In genomic region chr4:105543881-105544280, GRCh38 we compare ENCODE assay signal across 31 cellular contexts. TPM values are rescaled to one million over a fixed set of nuclear protein-coding genes. Genes with fewer than 3 reads are reported as not detected.
"Had no signal": no experiment of that assay in that cellular context is flagged by ENCODE, and none has a peak within 500 bp of the region (broad histone marks: within the 10 kb centered on the region; RNA-seq: fewer than 3 reads in every experiment).

No MANE protein-coding gene starts in this region.

- H3K36me3 ChIP-seq: ascending aorta, cardiac muscle cell, heart right ventricle, left ventricle myocardium inferior, right lobe of liver had no signal

- H3K27ac ChIP-seq: ascending aorta, cardiac muscle cell, coronary artery, heart right ventricle, left ventricle myocardium inferior, right lobe of liver, testis had no signal

- ATAC-seq: natural killer cell treated with Interleukin-12 subunit alpha and Interleukin-12 subunit beta and Interleukin-15 and Interleukin-18, amount 100 ng/mL, for 72 hours; right lobe of liver; stimulated activated naive CD8-positive, alpha-beta T cell treated with anti-CD3 and anti-CD28 coated beads, Interleukin-15, Interleukin-2, amounts not matched to agents 100 U/mL and 50 U/mL, for 24 hours; T-cell had no signal

- H3K9me3 ChIP-seq: ascending aorta, left ventricle myocardium inferior, right lobe of liver, testis had no signal

- H3K4me3 ChIP-seq: ascending aorta, cardiac muscle cell, coronary artery, dorsolateral prefrontal cortex, heart right ventricle, left ventricle myocardium inferior, lung, right lobe of liver, testis had no signal

- H3K4me1 ChIP-seq: ascending aorta, left ventricle myocardium inferior, right lobe of liver, testis had no signal

- DNase-seq: activated CD4-positive, alpha-beta T cell treated with anti-CD3 and anti-CD28 coated beads for 4 hours; activated CD4-positive, alpha-beta T cell treated with anti-CD3 and anti-CD28 coated beads, Interleukin-2, amount 50 U/mL, for 48 hours; activated CD4-positive, CD25-positive, alpha-beta regulatory T cell; activated CD8-positive, alpha-beta memory T cell treated with anti-CD3 and anti-CD28 coated beads, Interleukin-2, amount 50 U/mL, for 48 hours; activated gamma-delta T cell; activated naive CD4-positive, alpha-beta T cell treated with anti-CD3 and anti-CD28 coated beads, Interleukin-2, amount 10 ng/mL, durations not matched to agents 7 days and 5 days; activated naive CD8-positive, alpha-beta T cell treated with anti-CD3 and anti-CD28 coated beads, Interleukin-2, amount 10 ng/mL, durations not matched to agents 7 days and 5 days; activated T-cell treated with anti-CD3 and anti-CD28 coated beads, Interleukin-2, amount 50 U/mL, for 24 hours; cerebellar nuclear complex; dorsolateral prefrontal cortex; effector memory CD4-positive, alpha-beta T cell; heart right ventricle; left ventricle myocardium inferior; mesendoderm; right lobe of liver; stimulated activated CD4-positive, alpha-beta T cell treated with anti-CD3 and anti-CD28 coated beads, Interleukin-12 subunit alpha, Interleukin-12 subunit beta, amount 100 ng/mL, for 4 hours; stimulated activated CD4-positive, alpha-beta T cell treated with anti-CD3 and anti-CD28 coated beads, Interleukin-4, amount 100 ng/mL, for 1 hour; stimulated activated naive CD8-positive, alpha-beta T cell treated with anti-CD3 and anti-CD28 coated beads, Interleukin-15, Interleukin-2, amounts not matched to agents 100 U/mL and 50 U/mL, for 24 hours; T-cell; testis; trophoblast cell had no signal

- H3K27me3 ChIP-seq: ascending aorta, dorsolateral prefrontal cortex, heart right ventricle, right lobe of liver, testis had no signal

RNA-seq across cellular contexts. Expression of gene ARHGEF38, which starts 8.5 kb away (rescaled TPM):
- total RNA-seq: activated naive CD8-positive, alpha-beta T cell treated with anti-CD3 and anti-CD28 coated beads, Interleukin-2, amount 10 ng/mL, durations not matched to agents 7 days and 5 days; ascending aorta; cardiac muscle cell; glomerular endothelial cell; left ventricle myocardium inferior; mononuclear cell; natural killer cell treated with Interleukin-12 subunit alpha and Interleukin-12 subunit beta and Interleukin-15 and Interleukin-18, amount 100 ng/mL, for 72 hours; osteoblast; skeletal muscle tissue; T-cell; T-helper 2 cell treated with Interferon-gamma antibody and Interleukin-4, amounts not matched to agents 100 ng/mL and 5 ng/mL, for 36 hours had no signal
- polyA plus RNA-seq: heart right ventricle had no signal
